ENCODE assay signal across 13 cellular contexts in genomic region chr14:20626274-20626673, GRCh38. TPM values are rescaled to one million over a fixed set of nuclear protein-coding genes. Genes with fewer than 3 reads are reported as not detected.
DNase-seq lines count a peak whose midpoint lies in the region; ATAC-seq and TF ChIP-seq lines count a peak whose summit lies in the region.
"Had no signal": no experiment of that assay in that cellular context is flagged by ENCODE, and none has a peak within 500 bp of the region (broad histone marks: within the 10 kb centered on the region; RNA-seq: fewer than 3 reads in every experiment).

No MANE protein-coding gene starts in this region.

- H3K27ac ChIP-seq in CD4-positive, CD25-positive, alpha-beta regulatory T cell (ENCODE audit: insufficient read depth, low read length, poor library complexity, severe bottlenecking) = no peak overlapping the region
- no peak overlapping the region for H3K27ac ChIP-seq in HUES48 (ENCODE audit: low read depth, low read length)
- no peak overlapping the region for H3K27ac ChIP-seq in dorsolateral prefrontal cortex

- peaks cover 29 to 81% (median 46%) of the 10 kb centered on the region in 4 donors for H3K4me1 Mint-ChIP-seq in CD4-positive, CD25-positive, alpha-beta regulatory T cell
- peaks cover 56% of the 10 kb centered on the region for H3K4me1 Mint-ChIP-seq in neural crest cell

- H3K9ac ChIP-seq in HUES48 (ENCODE audit: low read depth, low read length) = no peak overlapping the region

- H3K36me3 Mint-ChIP-seq in CD4-positive, CD25-positive, alpha-beta regulatory T cell = no peaks in the 10 kb centered on the region
- peaks cover 8% of the 10 kb centered on the region for H3K36me3 Mint-ChIP-seq in neural crest cell (ENCODE audit: low read depth)

- H3K9me3 ChIP-seq in CD4-positive, CD25-positive, alpha-beta regulatory T cell (ENCODE audit: control insufficient read depth in 2 of 2, low read length in 2 of 2) = peaks cover 0 to 3% of the 10 kb centered on the region in 2 experiments
- H3K9me3 ChIP-seq in HUES48 (ENCODE audit: control insufficient read depth, insufficient read depth, low read length) = no peaks in the 10 kb centered on the region
- H3K9me3 ChIP-seq: esophagus squamous epithelium had no signal

- peak overlapping the region; percentile 45 to 88 (median 82) for H3K4me3 Mint-ChIP-seq in CD4-positive, CD25-positive, alpha-beta regulatory T cell
- peak overlapping the region; percentile 89 for H3K4me3 Mint-ChIP-seq in neural crest cell

- no peaks in the 10 kb centered on the region for H3K36me3 ChIP-seq in CD4-positive, CD25-positive, alpha-beta regulatory T cell (ENCODE audit: control insufficient read depth, insufficient read depth, low read length)
- H3K36me3 ChIP-seq in HUES48 (ENCODE audit: control insufficient read depth, insufficient read depth, low read length) = no peaks in the 10 kb centered on the region
- H3K36me3 ChIP-seq: esophagus squamous epithelium had no signal

- peaks cover 33% of the 10 kb centered on the region for H3K4me1 ChIP-seq in CD4-positive, CD25-positive, alpha-beta regulatory T cell (ENCODE audit: control insufficient read depth, insufficient read depth, low read length, poor library complexity, severe bottlenecking)
- H3K4me1 ChIP-seq in HUES48 (ENCODE audit: control insufficient read depth, insufficient read depth, low read length) = peaks cover 19% of the 10 kb centered on the region

- intact Hi-C loops in dorsolateral prefrontal cortex (cut with DNase I) = loop anchor here (5.0 to 10.0 kb wide), 3 partner anchors 56 to 459 kb away; partner anchors contain the start of genes RNASE1 (in 1 of the 2) and RNASE4 (in 1 of the 2)

- peaks cover 0 to 13% (median 0%) of the 10 kb centered on the region in 7 donors for H3K9me3 Mint-ChIP-seq in CD4-positive, CD25-positive, alpha-beta regulatory T cell
- no peaks in the 10 kb centered on the region for H3K9me3 Mint-ChIP-seq in neural crest cell

- H3K27me3 ChIP-seq in CD4-positive, CD25-positive, alpha-beta regulatory T cell (ENCODE audit: control insufficient read depth, insufficient read depth, low read length) = peaks cover 65% of the 10 kb centered on the region
- H3K27me3 ChIP-seq in HUES48 (ENCODE audit: control insufficient read depth, insufficient read depth, low read length) (peaks cover 40% of the 10 kb centered on the region), dorsolateral prefrontal cortex (peaks cover 0 to 83% (median 24%) of the 10 kb centered on the region in 45 donors)

- TF ChIP-seq CTCF in dorsolateral prefrontal cortex (IDR thresholded peaks at IDR 0.05 in 54 of 56, conservative IDR thresholded peaks at IDR 0.05 in 2 of 56; ENCODE audit: low read depth in 1 of 56, partially characterized antibody in 56 of 56) (no peak), neural crest cell (conservative IDR thresholded peaks at IDR 0.05) (no peak), foreskin fibroblast (IDR thresholded peaks at IDR 0.05; ENCODE audit: low read depth, low read length) (no peak), omental fat pad (IDR thresholded peaks at IDR 0.05) (no peak)

- no peak for ATAC-seq in CD4-positive, CD25-positive, alpha-beta regulatory T cell (ENCODE audit: low read depth in 2 of 2)
- ATAC-seq in GM18873 (IDR thresholded peaks at IDR 0.05; ENCODE audit: low FRiP score, unreplicated experiment) = no peak
- no peak for ATAC-seq in omental fat pad (ENCODE audit: low FRiP score)
- ATAC-seq: left lobe of liver had no signal

- H3K4me3 ChIP-seq in CD4-positive, CD25-positive, alpha-beta regulatory T cell (ENCODE audit: low read depth, low read length) = no peak overlapping the region
- H3K4me3 ChIP-seq in HUES48 (ENCODE audit: low read depth, low read length) = peak overlapping the region; percentile 87
- H3K4me3 ChIP-seq in dorsolateral prefrontal cortex = peak overlapping the region in 48 of 59 donors; percentile 0 to 59 (median 30)
- H3K4me3 ChIP-seq in foreskin fibroblast (ENCODE audit: low read depth in 1 of 2, low read length in 2 of 2) = peak overlapping the region in 1 of 2 donors; percentile 17

- peaks cover 93% of the 10 kb centered on the region for H3K27me3 Mint-ChIP-seq in CD4-positive, CD25-positive, alpha-beta regulatory T cell
- peaks cover 92% of the 10 kb centered on the region for H3K27me3 Mint-ChIP-seq in neural crest cell (ENCODE audit: low read depth)

- no peak overlapping the region for H3K27ac Mint-ChIP-seq in CD4-positive, CD25-positive, alpha-beta regulatory T cell
- no peak overlapping the region for H3K27ac Mint-ChIP-seq in neural crest cell (ENCODE audit: unreplicated experiment)

- DNase-seq in CD4-positive, CD25-positive, alpha-beta regulatory T cell = no peak
- DNase-seq in dorsolateral prefrontal cortex (no peak), neural crest cell (ENCODE audit: low read depth, low spot score) (no peak), iPS-NIHi7 (ENCODE audit: extremely low spot score) (no peak), foreskin fibroblast (no peak), omental fat pad (ENCODE audit: low spot score) (no peak)
- DNase-seq: DMS153, esophagus squamous epithelium, Kasumi-1 had no signal

RNA-seq across cellular contexts. Expression of gene OR6S1, which starts 15.2 kb away (rescaled TPM):
- not detected for total RNA-seq in CD4-positive, CD25-positive, alpha-beta regulatory T cell
- polyA plus RNA-seq in CD4-positive, CD25-positive, alpha-beta regulatory T cell = not detected
- not detected for total RNA-seq in dorsolateral prefrontal cortex
- not detected in 2 replicates for total RNA-seq in neural crest cell
- total RNA-seq in omental fat pad = not detected
- total RNA-seq: esophagus squamous epithelium, left lobe of liver, renal cortical epithelial cell had no signal

RNA-seq across cellular contexts. Expression of gene RNASE12, which starts 35.1 kb away (rescaled TPM):
- total RNA-seq in CD4-positive, CD25-positive, alpha-beta regulatory T cell = not detected
- not detected for polyA plus RNA-seq in CD4-positive, CD25-positive, alpha-beta regulatory T cell
- not detected for total RNA-seq in dorsolateral prefrontal cortex
- total RNA-seq in neural crest cell = not detected in 2 replicates
- not detected for total RNA-seq in omental fat pad
- total RNA-seq: esophagus squamous epithelium, left lobe of liver, renal cortical epithelial cell had no signal

RNA-seq across cellular contexts. Expression of gene RNASE11, which starts 38.5 kb away (rescaled TPM):
- total RNA-seq in CD4-positive, CD25-positive, alpha-beta regulatory T cell = not detected
- polyA plus RNA-seq in CD4-positive, CD25-positive, alpha-beta regulatory T cell = not detected
- total RNA-seq in dorsolateral prefrontal cortex = not detected
- not detected in 2 replicates for total RNA-seq in neural crest cell
- total RNA-seq in omental fat pad = not detected
- total RNA-seq: esophagus squamous epithelium, left lobe of liver, renal cortical epithelial cell had no signal

RNA-seq across cellular contexts. Expression of gene RNASE4, which starts 58.1 kb away (rescaled TPM):
- 0.17 TPM for total RNA-seq in CD4-positive, CD25-positive, alpha-beta regulatory T cell
- 1 to 10 TPM in 3 of 4 donors, under 1 TPM in 1; 0.75 to 4.1 (median 2.9) TPM for polyA plus RNA-seq in CD4-positive, CD25-positive, alpha-beta regulatory T cell
- total RNA-seq in dorsolateral prefrontal cortex = 10 to 100 TPM in 2 of 120 experiments, 1 to 10 TPM in 111, under 1 TPM in 7; 0.41 to 12.0 (median 3.1) TPM
- total RNA-seq in neural crest cell = 2.6 TPM in 2 replicates
- 100 to 1,000 TPM; 115 to 280 (median 181) TPM for total RNA-seq in omental fat pad
